ENCODE assay signal across 13 cellular contexts in genomic region chr17:49908782-49909714, GRCh38. TPM values are rescaled to one million over a fixed set of nuclear protein-coding genes. Genes with fewer than 3 reads are reported as not detected.
DNase-seq lines count a peak whose midpoint lies in the region; ATAC-seq and TF ChIP-seq lines count a peak whose summit lies in the region.
"Had no signal": no experiment of that assay in that cellular context is flagged by ENCODE, and none has a peak within 500 bp of the region (broad histone marks: within the 10 kb centered on the region; RNA-seq: fewer than 3 reads in every experiment).

No MANE protein-coding gene starts in this region.

- ATAC-seq in WTC11 (no peak), memory B cell (ENCODE audit: low read depth) (no peak)

- peak overlapping the region; percentile 81 for H3K4me3 Mint-ChIP-seq in WTC11
- H3K4me3 Mint-ChIP-seq in memory B cell: no peak overlapping the region
- H3K4me3 Mint-ChIP-seq in type B pancreatic cell: peak overlapping the region; percentile 53

- H3K36me3 Mint-ChIP-seq in WTC11: no peaks in the 10 kb centered on the region
- H3K36me3 Mint-ChIP-seq in memory B cell: no peaks in the 10 kb centered on the region
- H3K36me3 Mint-ChIP-seq in type B pancreatic cell: no peaks in the 10 kb centered on the region

- H3K9me3 Mint-ChIP-seq in WTC11: no peaks in the 10 kb centered on the region
- no peaks in the 10 kb centered on the region for H3K9me3 Mint-ChIP-seq in memory B cell
- no peaks in the 10 kb centered on the region for H3K9me3 Mint-ChIP-seq in type B pancreatic cell

- CTCF ChIA-PET in WTC11 (lab: Charles Lee): interaction anchor here (0.6 to 7.4 kb wide), 19 partner anchors 8 to 353 kb away, joined by 3 to 79 read pairs (median 6); partner anchors contain the start of gene DLX3

- DNase-seq in NCI-H2227 (lab: John Stamatoyannopoulos, UW; ENCODE audit: unreplicated experiment) (peak; percentile 47), NCI-H2227 treated with DMSO at 0.1 percent for 48 hours (lab: John Stamatoyannopoulos, UW) (no peak), WTC11 (ENCODE audit: low spot score) (no peak), memory B cell (ENCODE audit: low spot score in 2 of 2) (no peak), type B pancreatic cell (ENCODE audit: extremely low spot score, unreplicated experiment) (no peak), H4 (ENCODE audit: low spot score) (no peak), C1 segment of cervical spinal cord (lab: John Stamatoyannopoulos, UW) (no peak), ureter (ENCODE audit: low spot score) (no peak)
- DNase-seq: HCEC 1CT, MV-4-11, NCI-H1417 treated with DMSO at 0.1 percent for 48 hours, RPMI8226, SJCRH30 had no signal

- H3K27ac Mint-ChIP-seq in WTC11 (no peak overlapping the region), memory B cell (peak overlapping the region; percentile 18), type B pancreatic cell (no peak overlapping the region)

- POLR2A ChIA-PET in WTC11 (lab: Charles Lee): interaction anchor here (0.8 to 1.3 kb wide), 3 partner anchors 8 to 26 kb away, joined by 3 to 6 read pairs (median 3); no protein-coding TSS in a partner anchor

- H3K4me1 Mint-ChIP-seq in WTC11 (peaks cover 27% of the 10 kb centered on the region), memory B cell (peaks cover 2% of the 10 kb centered on the region), type B pancreatic cell (ENCODE audit: unreplicated experiment) (peaks cover 22% of the 10 kb centered on the region)

- H3K27me3 Mint-ChIP-seq in WTC11 (ENCODE audit: low read depth) (peaks cover 88% of the 10 kb centered on the region), memory B cell (peaks cover 45% of the 10 kb centered on the region), type B pancreatic cell (peaks cover 73% of the 10 kb centered on the region)

- TF ChIP-seq CTCF in WTC11 (IDR thresholded peaks at IDR 0.05) (no peak), type B pancreatic cell (conservative IDR thresholded peaks at IDR 0.05) (no peak)

TF ChIP-seq in WTC11, 78 proteins besides CTCF, POLR2A, EP300 and RAD21:
- TF ChIP-seq FOXP1 (CRISPR knock-in tag; IDR thresholded peaks at IDR 0.05; ENCODE audit: borderline replicate concordance) (peak; percentile 30; the same call in 1 of the 2 replicates), ZNF671 (CRISPR knock-in tag; IDR thresholded peaks at IDR 0.05) (no peak), ZBTB43 (CRISPR knock-in tag; IDR thresholded peaks at IDR 0.05) (peak; percentile 90; the same call in 1 of the 2 replicates), TEAD4 (CRISPR knock-in tag; IDR thresholded peaks at IDR 0.05) (no peak)

RNA-seq across cellular contexts. Expression of gene DLX4, which starts 59.9 kb away (rescaled TPM):
- 1.3 to 1.8 TPM (median 1.6 TPM) in 3 replicates for total RNA-seq in WTC11 (2021)
- total RNA-seq in type B pancreatic cell (ENCODE audit: low replicate concordance): 3.1 and 10.4 TPM in 2 replicates
- 0.49 and 1.6 TPM in 2 replicates for total RNA-seq in H4 (2014; rRNA removed; shearing (Covaris generic))
- total RNA-seq in ureter: 1.1 TPM
